9 cellular contexts compared by ENCODE assay signal in the genomic region with DNA sequence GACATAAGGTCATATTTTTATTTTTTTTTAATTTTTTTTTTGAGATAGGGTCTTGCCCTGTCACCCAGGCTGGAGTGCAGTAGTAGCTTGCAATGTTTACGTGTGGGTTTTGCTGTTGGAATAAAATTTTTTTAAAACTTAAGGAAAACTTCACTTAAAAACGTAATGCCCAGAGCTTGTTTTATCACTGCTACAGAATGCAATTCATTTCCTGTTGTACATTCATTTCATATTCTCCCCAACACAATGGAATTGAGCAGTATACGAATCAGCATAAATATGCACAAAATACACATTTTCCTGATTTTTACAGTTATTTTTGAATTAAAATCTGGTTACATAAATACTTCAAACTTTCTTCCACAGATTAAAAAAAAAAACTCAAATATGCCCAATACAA.
"Had no signal": no experiment of that assay in that cellular context is flagged by ENCODE, and none has a peak within 500 bp of the region (broad histone marks: within the 10 kb centered on the region; RNA-seq: fewer than 3 reads in every experiment).

No MANE protein-coding gene starts in this region.

- H3K9me3 ChIP-seq: body of pancreas, gastroesophageal sphincter, left lung, tibial artery, vagina had no signal

- H3K36me3 ChIP-seq: vagina had no signal

- DNase-seq: activated CD8-positive, alpha-beta memory T cell treated with anti-CD3 and anti-CD28 coated beads, Interleukin-2, amount 50 U/mL, for 48 hours; activated gamma-delta T cell; activated T-cell treated with anti-CD3 and anti-CD28 coated beads, Interleukin-2, amount 50 U/mL, for 72 hours; left lung; stimulated activated CD4-positive, alpha-beta T cell treated with anti-CD3 and anti-CD28 coated beads, Interleukin-2, amount 100 ng/mL, for 24 hours; tibial artery had no signal

- H3K27me3 ChIP-seq: body of pancreas, gastroesophageal sphincter, left lung, tibial artery, vagina had no signal

- H3K4me3 ChIP-seq: body of pancreas, gastroesophageal sphincter, left lung, tibial artery, vagina had no signal

- H3K27ac ChIP-seq: gastroesophageal sphincter had no signal
